In genomic region chr11:6362868-6363678, GRCh38 we compare ENCODE assay signal across 8 cellular contexts. TPM values are rescaled to one million over a fixed set of nuclear protein-coding genes. Genes with fewer than 3 reads are reported as not detected.
DNase-seq lines count a peak whose midpoint lies in the region; ATAC-seq and TF ChIP-seq lines count a peak whose summit lies in the region.

No MANE protein-coding gene starts in this region.

- H3K9me3 ChIP-seq in Panc1 (ENCODE audit: control insufficient read depth, insufficient read depth, low read depth, low read length) (no peaks in the 10 kb centered on the region), testis (no peaks in the 10 kb centered on the region)

- no peaks in the 10 kb centered on the region for H3K9me3 Mint-ChIP-seq in activated T-helper 17 cell treated with anti-CD3 and anti-CD28 coated beads, Interleukin-2, amount 50 U/mL, for 72 hours

- no peak overlapping the region for H3K27ac Mint-ChIP-seq in activated T-helper 17 cell treated with anti-CD3 and anti-CD28 coated beads, Interleukin-2, amount 50 U/mL, for 72 hours

- POLR2A ChIA-PET in Panc1 (lab: Charles Lee), result interaction anchor here (1.1 kb wide), 1 partner anchor 112 kb away, joined by 3 read pairs; no protein-coding TSS in a partner anchor

- in situ Hi-C loops in Panc1 (cut with HindIII; ENCODE audit: low pct_unique_long_range_greater_than_20kb, low sequenced_read_pairs), result no loop called here

- H3K27ac ChIP-seq in Panc1 (ENCODE audit: low read length) (no peak overlapping the region), testis (no peak overlapping the region)

- DNase-seq in DMS153 treated with DMSO at 0.1 percent for 48 hours (lab: John Stamatoyannopoulos, UW; ENCODE audit: unreplicated experiment) (peak; percentile 24), HuH-7.5 (ENCODE audit: low spot score) (peak; percentile 46), Panc1 (ENCODE audit: low read depth, low spot score) (peak; percentile 66), foreskin fibroblast (peak; percentile 73 to 92), omental fat pad (ENCODE audit: low spot score) (peak; percentile 60), testis (peak; percentile 86)

- no TSS peak for BruUV-seq in Panc1 (replicated peaks; lab: Mats Ljungman, UMichigan)

- intact Hi-C loops in Panc1 (cut with micrococcal nuclease; ENCODE audit: unreplicated experiment), result loop anchor here (2.0 kb wide), 1 partner anchor 340 kb away; no protein-coding TSS in a partner anchor
- intact Hi-C loops in testis (cut with DNase I; ENCODE audit: low total_unique reads), result no loop called here

- peaks cover 5% of the 10 kb centered on the region for H3K4me1 Mint-ChIP-seq in activated T-helper 17 cell treated with anti-CD3 and anti-CD28 coated beads, Interleukin-2, amount 50 U/mL, for 72 hours

- no peaks in the 10 kb centered on the region for H3K36me3 ChIP-seq in Panc1 (ENCODE audit: control insufficient read depth, insufficient read depth, low read length)
- H3K36me3 ChIP-seq in testis (ENCODE audit: low read depth, missing control alignments), result no peaks in the 10 kb centered on the region

- no peaks in the 10 kb centered on the region for H3K4me1 ChIP-seq in Panc1 (ENCODE audit: control insufficient read depth, insufficient read depth, low read length)
- H3K4me1 ChIP-seq in testis, result no peaks in the 10 kb centered on the region

- H3K4me3 ChIP-seq in Panc1 (ENCODE audit: low read depth in 2 of 2, low read length in 2 of 2) (no peak overlapping the region), foreskin fibroblast (ENCODE audit: low read depth in 1 of 2, low read length in 2 of 2) (no peak overlapping the region), testis (no peak overlapping the region)

- no peak overlapping the region for H3K4me3 Mint-ChIP-seq in activated T-helper 17 cell treated with anti-CD3 and anti-CD28 coated beads, Interleukin-2, amount 50 U/mL, for 72 hours

- TF ChIP-seq POLR2A in testis (IDR thresholded peaks at IDR 0.05), result no peak

- no peaks in the 10 kb centered on the region for H3K36me3 Mint-ChIP-seq in activated T-helper 17 cell treated with anti-CD3 and anti-CD28 coated beads, Interleukin-2, amount 50 U/mL, for 72 hours (ENCODE audit: low read depth)

- 70 to 75% methylated on average over 4 to 6 of the region's 6 CpGs for WGBS in testis, 2 donors

- peak; percentile 92 for ATAC-seq in GM21390 (IDR thresholded peaks at IDR 0.05; ENCODE audit: unreplicated experiment)
- peak; percentile 98 for ATAC-seq in Panc1
- ATAC-seq in activated T-helper 17 cell treated with anti-CD3 and anti-CD28 coated beads, Interleukin-2, amount 50 U/mL, for 72 hours (replicated peaks), result peak; percentile 86
- peak; percentile 90 for ATAC-seq in omental fat pad (ENCODE audit: low FRiP score)

- CTCF ChIA-PET in Panc1 (lab: Charles Lee), result interaction anchor here (0.6 to 2.3 kb wide), 29 partner anchors 9 to 1756 kb away, joined by 3 to 56 read pairs (median 4); partner anchors contain the start of genes CAVIN3, FHIP1B and SMPD1

- no peaks in the 10 kb centered on the region for H3K27me3 Mint-ChIP-seq in activated T-helper 17 cell treated with anti-CD3 and anti-CD28 coated beads, Interleukin-2, amount 50 U/mL, for 72 hours

- H3K27me3 ChIP-seq in Panc1 (ENCODE audit: control insufficient read depth, insufficient read depth, low read length) (peaks cover 2% of the 10 kb centered on the region), testis (no peaks in the 10 kb centered on the region)

- TF ChIP-seq CTCF in Panc1 (IDR thresholded peaks at IDR 0.05) (peak; percentile 99), foreskin fibroblast (IDR thresholded peaks at IDR 0.05; ENCODE audit: low read depth, low read length) (peak; percentile 99), omental fat pad (IDR thresholded peaks at IDR 0.05) (peak in 1 of 3 donors; percentile 14), testis (IDR thresholded peaks at IDR 0.05) (peak; percentile 39 to 78 (median 68))

RNA-seq across cellular contexts. Expression of gene SMPD1, which starts 27.2 kb away (rescaled TPM):
- total RNA-seq in Panc1 (2021; ENCODE audit: unreplicated experiment) (20.0 TPM), omental fat pad (10 to 100 TPM; 21.4 to 23.7 (median 22.5) TPM), testis (10 to 100 TPM; 30.4 to 41.2 TPM)
- 15.0 TPM for polyA plus RNA-seq in Panc1 (2012; ENCODE audit: insufficient read length)
- total RNA-seq in activated T-helper 17 cell treated with anti-CD3 and anti-CD28 coated beads, Interleukin-2, amount 50 U/mL, for 72 hours, result 10 to 100 TPM; 12.9 to 15.2 TPM
- polyA plus RNA-seq in testis (ENCODE audit: insufficient read depth, low read depth, low replicate concordance), result 27.4 TPM

RNA-seq across cellular contexts. Expression of gene CAVIN3, which starts 42.8 kb away (rescaled TPM):
- 31.1 TPM for total RNA-seq in Panc1 (2021; ENCODE audit: unreplicated experiment)
- polyA plus RNA-seq in Panc1 (2012; ENCODE audit: insufficient read length), result 26.7 TPM
- 10 to 100 TPM in 1 of 2 donors, 1 to 10 TPM in 1; 7.6 to 37.2 TPM for total RNA-seq in activated T-helper 17 cell treated with anti-CD3 and anti-CD28 coated beads, Interleukin-2, amount 50 U/mL, for 72 hours
- 100 to 1,000 TPM in 2 of 4 donors, 10 to 100 TPM in 2; 78.7 to 209 (median 139) TPM for total RNA-seq in omental fat pad
- total RNA-seq in testis, result 100 to 1,000 TPM; 103 to 177 TPM
- 237 TPM for polyA plus RNA-seq in testis (ENCODE audit: insufficient read depth, low read depth, low replicate concordance)

RNA-seq across cellular contexts. Expression of gene APBB1, which starts 55.8 kb away (rescaled TPM):
- 9.6 TPM for total RNA-seq in Panc1 (2021; ENCODE audit: unreplicated experiment)
- 14.9 TPM for polyA plus RNA-seq in Panc1 (2012; ENCODE audit: insufficient read length)
- total RNA-seq in activated T-helper 17 cell treated with anti-CD3 and anti-CD28 coated beads, Interleukin-2, amount 50 U/mL, for 72 hours, result 10 to 100 TPM; 46.1 to 62.5 TPM
- 10 to 100 TPM; 19.8 to 39.9 (median 33.3) TPM for total RNA-seq in omental fat pad
- 10 to 100 TPM; 42.6 to 57.3 TPM for total RNA-seq in testis
- polyA plus RNA-seq in testis (ENCODE audit: insufficient read depth, low read depth, low replicate concordance), result 43.7 TPM

Comparison
In these comparisons a context has a peak if more than half of its experiments do, and no peak if none do; other contexts are left out.
1. DNase-seq: peak in every context shown above with its lines; median percentile 86 in testis; 82 in foreskin fibroblast; 66 in Panc1; 60 in omental fat pad; 46 in HuH-7.5; 24 in DMS153 treated with DMSO at 0.1 percent for 48 hours.